In genomic region chr15:84588053-84588874, GRCh38 we compare ENCODE assay signal across 1 cellular context.
TF ChIP-seq lines count a peak whose summit lies in the region.

No MANE protein-coding gene starts in this region.

TF ChIP-seq in endothelial cell of umbilical vein, 7 proteins besides CTCF, POLR2A, EP300 and RAD21:
- TF ChIP-seq EZH2 (IDR thresholded peaks at IDR 0.05; ENCODE audit: borderline replicate concordance, low read depth, low read length, severe bottlenecking): no peak
- TF ChIP-seq FOS (IDR thresholded peaks at IDR 0.05; ENCODE audit: borderline replicate concordance, insufficient read depth, low read length): no peak
- TF ChIP-seq MAX (IDR thresholded peaks at IDR 0.05; ENCODE audit: insufficient read depth, insufficient read length): no peak
- no peak for TF ChIP-seq POLR2AphosphoS5 (IDR thresholded peaks at IDR 0.05; ENCODE audit: insufficient read depth, low read depth, low read length)
- TF ChIP-seq GATA2 (IDR thresholded peaks at IDR 0.05; ENCODE audit: insufficient read depth, insufficient read length, low read depth, low read length): no peak
- no peak for TF ChIP-seq MYC (IDR thresholded peaks at IDR 0.05; ENCODE audit: low read depth, low read length)
- TF ChIP-seq JUN (IDR thresholded peaks at IDR 0.05; ENCODE audit: borderline replicate concordance, insufficient read depth, insufficient read length, low read depth): no peak
